Comparison of ENCODE assay signal across 10 cellular contexts in genomic region chr3:151067158-151067557, GRCh38. TPM values are rescaled to one million over a fixed set of nuclear protein-coding genes. Genes with fewer than 3 reads are reported as not detected.
DNase-seq lines count a peak whose midpoint lies in the region; TF ChIP-seq lines count a peak whose summit lies in the region.
"Had no signal": no experiment of that assay in that cellular context is flagged by ENCODE, and none has a peak within 500 bp of the region (broad histone marks: within the 10 kb centered on the region; RNA-seq: fewer than 3 reads in every experiment).

No MANE protein-coding gene starts in this region.

- DNase-seq in MCF 10A (ENCODE audit: unreplicated experiment) (peak; percentile 38), mammary epithelial cell (no peak), LNCaP clone FGC (ENCODE audit: low read depth) (no peak), UCSD-AML1 (lab: John Stamatoyannopoulos, UW; ENCODE audit: unreplicated experiment) (peak; percentile 34), type B pancreatic cell (ENCODE audit: extremely low spot score, unreplicated experiment) (no peak), NCI-H774 (lab: John Stamatoyannopoulos, UW) (no peak), transverse colon (no peak)
- DNase-seq in activated T-helper 2 cell treated with anti-CD3 and anti-CD28 coated beads, Interferon-gamma antibody, Interleukin-2, Interleukin-4, amounts not matched to agents 10 μg/mL and 5 μg/mL and 100 μg/mL, durations not matched to agents 14 hours and 24 hours and 36 hours (ENCODE audit: low spot score) = no peak
- DNase-seq: NCI-H187 had no signal

- H3K9me3 ChIP-seq in mammary epithelial cell (replicated peaks; ENCODE audit: insufficient read depth, low read length) (no peaks in the 10 kb centered on the region), transverse colon (no peaks in the 10 kb centered on the region)

- in situ Hi-C loops in mammary epithelial cell (cut with MboI; ENCODE audit: low sequenced_read_pairs in 2 of 2) (no loop called here), transverse colon (cut with MboI; ENCODE audit: low pct_ligation_motif_present in 1 of 4, low pct_unique_long_range_greater_than_20kb in 1 of 4, low sequenced_read_pairs in 3 of 4) (no loop called here)

- H3K27me3 ChIP-seq in mammary epithelial cell (ENCODE audit: insufficient read depth, low read length) (peaks cover 3% of the 10 kb centered on the region), transverse colon (no peaks in the 10 kb centered on the region)

- CTCF ChIA-PET in MCF 10A (lab: Yijun Ruan, JAX) (interaction anchor here (0.5 to 0.6 kb wide), 2 partner anchors 301 to 1259 kb away, joined by 3 to 4 read pairs; no protein-coding TSS in a partner anchor), mammary epithelial cell (lab: Charles Lee; ENCODE audit: low non-redundant PET) (no interaction called here)

- dilution Hi-C loops in mammary epithelial cell (cut with HindIII; ENCODE audit: low sequenced_read_pairs) = no loop called here

- POLR2A ChIA-PET in MCF 10A (lab: Yijun Ruan, JAX) = no interaction called here

- TF ChIP-seq EP300 in transverse colon (IDR thresholded peaks at IDR 0.05; ENCODE audit: low read depth) = no peak

- H3K9me3 Mint-ChIP-seq in MCF 10A (ENCODE audit: unreplicated experiment) (no peaks in the 10 kb centered on the region), type B pancreatic cell (no peaks in the 10 kb centered on the region)
- no peaks in the 10 kb centered on the region for H3K9me3 Mint-ChIP-seq in activated T-helper 2 cell treated with anti-CD3 and anti-CD28 coated beads, Interferon-gamma antibody, Interleukin-2, Interleukin-4, amounts not matched to agents 10 μg/mL and 5 μg/mL and 100 μg/mL, durations not matched to agents 14 hours and 24 hours and 36 hours
- H3K9me3 Mint-ChIP-seq: activated naive CD4-positive, alpha-beta T cell treated with anti-CD3 and anti-CD28 coated beads, Interleukin-2, amount 50 U/mL, for 24 hours had no signal

- no peaks in the 10 kb centered on the region for H3K4me1 Mint-ChIP-seq in MCF 10A (ENCODE audit: insufficient read depth, unreplicated experiment)
- H3K4me1 Mint-ChIP-seq in type B pancreatic cell (ENCODE audit: unreplicated experiment) = no peaks in the 10 kb centered on the region
- no peaks in the 10 kb centered on the region for H3K4me1 Mint-ChIP-seq in activated T-helper 2 cell treated with anti-CD3 and anti-CD28 coated beads, Interferon-gamma antibody, Interleukin-2, Interleukin-4, amounts not matched to agents 10 μg/mL and 5 μg/mL and 100 μg/mL, durations not matched to agents 14 hours and 24 hours and 36 hours (ENCODE audit: low read depth)
- H3K4me1 Mint-ChIP-seq: activated naive CD4-positive, alpha-beta T cell treated with anti-CD3 and anti-CD28 coated beads, Interleukin-2, amount 50 U/mL, for 24 hours had no signal

- H3K4me3 ChIP-seq in mammary epithelial cell (replicated peaks in 1 of 3; ENCODE audit: insufficient read depth in 1 of 3, low read depth in 2 of 3, low read length in 3 of 3) (no peak overlapping the region), LNCaP clone FGC (ENCODE audit: low read depth, low read length) (no peak overlapping the region), transverse colon (no peak overlapping the region)

- H3K4me3 Mint-ChIP-seq in MCF 10A (ENCODE audit: unreplicated experiment) = no peak overlapping the region
- H3K4me3 Mint-ChIP-seq in type B pancreatic cell = no peak overlapping the region
- H3K4me3 Mint-ChIP-seq in activated T-helper 2 cell treated with anti-CD3 and anti-CD28 coated beads, Interferon-gamma antibody, Interleukin-2, Interleukin-4, amounts not matched to agents 10 μg/mL and 5 μg/mL and 100 μg/mL, durations not matched to agents 14 hours and 24 hours and 36 hours (ENCODE audit: low read depth) = no peak overlapping the region
- H3K4me3 Mint-ChIP-seq: activated naive CD4-positive, alpha-beta T cell treated with anti-CD3 and anti-CD28 coated beads, Interleukin-2, amount 50 U/mL, for 24 hours had no signal

- H3K27me3 Mint-ChIP-seq in MCF 10A (ENCODE audit: insufficient read depth, unreplicated experiment) (no peaks in the 10 kb centered on the region), type B pancreatic cell (no peaks in the 10 kb centered on the region)
- H3K27me3 Mint-ChIP-seq in activated T-helper 2 cell treated with anti-CD3 and anti-CD28 coated beads, Interferon-gamma antibody, Interleukin-2, Interleukin-4, amounts not matched to agents 10 μg/mL and 5 μg/mL and 100 μg/mL, durations not matched to agents 14 hours and 24 hours and 36 hours (ENCODE audit: low read depth) = peaks cover 15% of the 10 kb centered on the region

- H3K79me2 ChIP-seq in mammary epithelial cell (ENCODE audit: insufficient read depth, low read length) = no peaks in the 10 kb centered on the region

- no peaks in the 10 kb centered on the region for H3K36me3 ChIP-seq in mammary epithelial cell (ENCODE audit: insufficient read depth, low read length)
- H3K36me3 ChIP-seq in transverse colon = no peaks in the 10 kb centered on the region

- no peak overlapping the region for H3K4me2 ChIP-seq in mammary epithelial cell (ENCODE audit: insufficient read depth, low read depth, low read length)

- H2AFZ ChIP-seq in mammary epithelial cell (ENCODE audit: low read depth, low read length) = no peak overlapping the region

- intact Hi-C loops in MCF 10A (cut with micrococcal nuclease) (no loop called here), mammary epithelial cell (cut with micrococcal nuclease) (loop anchor here (1.0 kb wide), 1 partner anchor 79 kb away; no protein-coding TSS in a partner anchor), transverse colon (cut with DNase I; ENCODE audit: low total_unique reads) (no loop called here)
- intact Hi-C loops in activated T-helper 2 cell treated with anti-CD3 and anti-CD28 coated beads, Interferon-gamma antibody, Interleukin-2, Interleukin-4, amounts not matched to agents 10 μg/mL and 5 μg/mL and 100 μg/mL, durations not matched to agents 14 hours and 24 hours and 36 hours (cut with micrococcal nuclease) = loop anchor here (1.0 kb wide), 1 partner anchor 79 kb away; no protein-coding TSS in a partner anchor

- WGBS in mammary epithelial cell (ENCODE audit: low coverage, missing lambda C conversion rate) = 93% methylated on average over 2 of the region's 2 CpGs
- 61 to 80% methylated on average over 2 of the region's 2 CpGs for WGBS in transverse colon (ENCODE audit: low coverage in 1 of 2), 2 donors

- TF ChIP-seq CTCF in MCF 10A (IDR thresholded peaks at IDR 0.05; ENCODE audit: unreplicated experiment) = no peak
- no peak for TF ChIP-seq CTCF in mammary epithelial cell (conservative IDR thresholded peaks at IDR 0.05 in 1 of 2, IDR thresholded peaks at IDR 0.05 in 1 of 2; ENCODE audit: extremely low read depth in 1 of 2, insufficient read depth in 1 of 2, low read depth in 1 of 2, low read length in 2 of 2)
- peak; percentile 59 for TF ChIP-seq CTCF in LNCaP clone FGC (IDR thresholded peaks at IDR 0.05; ENCODE audit: control insufficient read depth, extremely low read depth, insufficient read depth)
- peak; percentile 24 for TF ChIP-seq CTCF in type B pancreatic cell (conservative IDR thresholded peaks at IDR 0.05)
- TF ChIP-seq CTCF in transverse colon (IDR thresholded peaks at IDR 0.05) = no peak

- H3K27ac Mint-ChIP-seq in MCF 10A (ENCODE audit: low read depth, unreplicated experiment) = no peak overlapping the region
- no peak overlapping the region for H3K27ac Mint-ChIP-seq in type B pancreatic cell
- H3K27ac Mint-ChIP-seq in activated T-helper 2 cell treated with anti-CD3 and anti-CD28 coated beads, Interferon-gamma antibody, Interleukin-2, Interleukin-4, amounts not matched to agents 10 μg/mL and 5 μg/mL and 100 μg/mL, durations not matched to agents 14 hours and 24 hours and 36 hours = no peak overlapping the region
- H3K27ac Mint-ChIP-seq: activated naive CD4-positive, alpha-beta T cell treated with anti-CD3 and anti-CD28 coated beads, Interleukin-2, amount 50 U/mL, for 24 hours had no signal

- H3K27ac ChIP-seq in mammary epithelial cell (ENCODE audit: insufficient read depth, low read depth, low read length) (no peak overlapping the region), transverse colon (no peak overlapping the region)

- no peaks in the 10 kb centered on the region for H4K20me1 ChIP-seq in mammary epithelial cell (ENCODE audit: insufficient read depth, low read length)

- H3K4me1 ChIP-seq in mammary epithelial cell (ENCODE audit: insufficient read depth, low read length) = no peaks in the 10 kb centered on the region
- no peaks in the 10 kb centered on the region for H3K4me1 ChIP-seq in transverse colon

- no TSS peak for BruUV-seq in MCF 10A (replicated peaks; lab: Mats Ljungman, UMichigan)
- BruUV-seq in mammary epithelial cell (replicated peaks; lab: Mats Ljungman, UMichigan) = no TSS peak

- no peaks in the 10 kb centered on the region for H3K36me3 Mint-ChIP-seq in MCF 10A (ENCODE audit: insufficient read depth, unreplicated experiment)
- H3K36me3 Mint-ChIP-seq in type B pancreatic cell = no peaks in the 10 kb centered on the region
- no peaks in the 10 kb centered on the region for H3K36me3 Mint-ChIP-seq in activated T-helper 2 cell treated with anti-CD3 and anti-CD28 coated beads, Interferon-gamma antibody, Interleukin-2, Interleukin-4, amounts not matched to agents 10 μg/mL and 5 μg/mL and 100 μg/mL, durations not matched to agents 14 hours and 24 hours and 36 hours (ENCODE audit: low read depth)
- H3K36me3 Mint-ChIP-seq: activated naive CD4-positive, alpha-beta T cell treated with anti-CD3 and anti-CD28 coated beads, Interleukin-2, amount 50 U/mL, for 24 hours had no signal

- no peak overlapping the region for H3K9ac ChIP-seq in mammary epithelial cell (ENCODE audit: insufficient read depth, low read length)

- TF ChIP-seq POLR2A in transverse colon (IDR thresholded peaks at IDR 0.05) = no peak

RNA-seq across cellular contexts. Expression of gene MED12L, which starts 18.3 kb away (rescaled TPM):
- 0.47 and 1.3 TPM in 2 replicates for total RNA-seq in MCF 10A (2022)
- total RNA-seq in mammary epithelial cell = under 1 TPM; 0.19 to 0.33 TPM
- polyA plus RNA-seq in mammary epithelial cell = 0.01 TPM
- polyA minus RNA-seq in mammary epithelial cell = not detected
- total RNA-seq in type B pancreatic cell (ENCODE audit: low replicate concordance) = 3.2 and 6.4 TPM in 2 replicates
- total RNA-seq in activated T-helper 2 cell treated with anti-CD3 and anti-CD28 coated beads, Interferon-gamma antibody, Interleukin-2, Interleukin-4, amounts not matched to agents 10 μg/mL and 5 μg/mL and 100 μg/mL, durations not matched to agents 14 hours and 24 hours and 36 hours = 7.1 and 8.7 TPM in 2 replicates
- 1 to 10 TPM in 2 of 4 donors, under 1 TPM in 2; under 0.01 to 8.6 (median 0.64) TPM for total RNA-seq in transverse colon

Comparison
In these comparisons a context has a peak if more than half of its experiments do, and no peak if none do; other contexts are left out.
1. DNase-seq: peak in MCF 10A (single experiment) and UCSD-AML1 (single experiment); none in mammary epithelial cell (single experiment), LNCaP clone FGC (single experiment), type B pancreatic cell (single experiment), NCI-H774 (single experiment), activated T-helper 2 cell treated with anti-CD3 and anti-CD28 coated beads, Interferon-gamma antibody, Interleukin-2, Interleukin-4, amounts not matched to agents 10 μg/mL and 5 μg/mL and 100 μg/mL, durations not matched to agents 14 hours and 24 hours and 36 hours (single experiment) and transverse colon (single experiment).
2. intact Hi-C loops: an anchor here in mammary epithelial cell (1.0 kb wide) and activated T-helper 2 cell treated with anti-CD3 and anti-CD28 coated beads, Interferon-gamma antibody, Interleukin-2, Interleukin-4, amounts not matched to agents 10 μg/mL and 5 μg/mL and 100 μg/mL, durations not matched to agents 14 hours and 24 hours and 36 hours (1.0 kb wide); none called in MCF 10A and transverse colon.
3. CTCF ChIP-seq: peak in LNCaP clone FGC (single experiment) and type B pancreatic cell (single experiment); none in MCF 10A (single experiment), mammary epithelial cell (0 of 2) and transverse colon (0 of 5).